Comparison of ENCODE assay signal across 7 cellular contexts in the genomic region with DNA sequence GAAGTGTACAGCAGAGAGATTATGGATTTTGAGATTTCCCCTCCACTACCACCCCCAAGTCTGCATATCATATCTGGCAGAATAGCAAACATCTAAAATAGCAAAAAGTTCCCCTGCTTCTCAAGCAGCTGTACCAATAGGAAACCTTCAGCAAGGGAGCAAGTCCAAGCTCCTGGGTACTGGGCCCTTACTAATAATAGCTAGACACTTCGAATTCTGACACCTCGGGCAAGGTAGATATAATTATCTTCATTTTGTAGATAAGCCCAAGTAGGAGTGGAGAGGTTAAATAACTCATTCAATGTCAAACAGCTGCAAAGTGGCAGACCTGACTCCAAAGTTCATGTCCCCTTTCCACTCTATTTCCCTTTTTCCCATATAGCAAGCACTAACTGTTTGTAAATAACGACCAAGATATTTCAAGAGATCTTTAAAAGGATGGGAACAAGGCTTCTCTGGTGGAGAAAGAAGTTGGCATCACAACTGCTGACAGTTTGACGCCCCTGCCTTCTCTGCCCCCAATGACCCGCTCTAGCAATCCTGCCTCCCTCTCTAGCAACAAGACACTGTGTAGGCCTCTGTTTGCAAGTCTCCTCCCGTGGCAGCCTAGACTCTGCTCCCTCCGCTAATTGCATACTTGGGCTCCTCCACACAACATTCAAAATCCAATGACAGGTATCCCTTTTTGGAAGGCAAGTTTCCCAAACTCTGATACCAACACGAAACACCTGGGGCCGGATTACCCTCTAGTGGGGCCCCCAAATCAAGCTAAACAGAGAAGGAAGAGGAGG. TPM values are rescaled to one million over a fixed set of nuclear protein-coding genes. Genes with fewer than 3 reads are reported as not detected.
DNase-seq lines count a peak whose midpoint lies in the region; ATAC-seq and TF ChIP-seq lines count a peak whose summit lies in the region.

No MANE protein-coding gene starts in this region.

- intact Hi-C loops in psoas muscle (cut with DNase I): no loop called here

- peak overlapping the region; percentile 89 for H3K27ac ChIP-seq in VCaP
- peak overlapping the region; percentile 74 for H3K27ac ChIP-seq in psoas muscle

- 40 to 46% (median 42%) methylated on average over 9 of the region's 9 CpGs for WGBS in psoas muscle, 3 donors

- TF ChIP-seq CTCF in VCaP (conservative IDR thresholded peaks at IDR 0.05): no peak
- no peak for TF ChIP-seq CTCF in psoas muscle (IDR thresholded peaks at IDR 0.05)

- peaks cover 3% of the 10 kb centered on the region for H3K9me3 ChIP-seq in psoas muscle

- peak overlapping the region; percentile 75 for H3K4me3 ChIP-seq in psoas muscle

- peaks cover 10% of the 10 kb centered on the region for H3K4me1 ChIP-seq in psoas muscle

- DNase-seq in glomerular visceral epithelial cell (ENCODE audit: extremely low spot score) (peak; percentile 20), psoas muscle (no peak), NCI-H1105 (lab: John Stamatoyannopoulos, UW) (no peak)
- no peak for DNase-seq in stimulated activated CD4-positive, alpha-beta T cell treated with anti-CD3 and anti-CD28 coated beads, Interleukin-4, amount 100 ng/mL, for 24 hours

- H3K36me3 ChIP-seq in psoas muscle (ENCODE audit: insufficient read depth in 1 of 2, low read depth in 1 of 2): no peaks in the 10 kb centered on the region

- peak; percentile 22 for ATAC-seq in GM18907 (IDR thresholded peaks at IDR 0.05; ENCODE audit: unreplicated experiment)
- peak; percentile 18 for ATAC-seq in HG03342 (IDR thresholded peaks at IDR 0.05; ENCODE audit: unreplicated experiment)
- peak; percentile 23 to 50 (median 32) for ATAC-seq in psoas muscle

- H3K27me3 ChIP-seq in psoas muscle (ENCODE audit: insufficient read depth in 3 of 3, low read length in 2 of 3): no peaks in the 10 kb centered on the region

RNA-seq across cellular contexts. Expression of gene ADAR, which starts 18.7 kb away (rescaled TPM):
- total RNA-seq in psoas muscle: 10 to 100 TPM; 21.1 to 34.8 (median 25.4) TPM
- 10 to 100 TPM in 1 of 3 donors, 1 to 10 TPM in 2; 8.8 to 17.7 (median 9.1) TPM for polyA plus RNA-seq in psoas muscle

RNA-seq across cellular contexts. Expression of gene CHRNB2, which starts 59.1 kb away (rescaled TPM):
- under 1 TPM in 1 of 4 donors, not detected in 3; 0.08 TPM for total RNA-seq in psoas muscle
- polyA plus RNA-seq in psoas muscle: under 1 TPM in 1 of 3 donors, not detected in 2; 0.01 TPM
